Comparison of ENCODE assay signal across 19 cellular contexts in genomic region chr15:44716983-44717602, GRCh38. TPM values are rescaled to one million over a fixed set of nuclear protein-coding genes. Genes with fewer than 3 reads are reported as not detected.
A peak's percentile ranks its signal among the peaks of the same experiment; 100 is the strongest.
DNase-seq lines count a peak whose midpoint lies in the region; ATAC-seq and TF ChIP-seq lines count a peak whose summit lies in the region.
"Had no signal": no experiment of that assay in that cellular context is flagged by ENCODE, and none has a peak within 500 bp of the region (broad histone marks: within the 10 kb centered on the region; RNA-seq: fewer than 3 reads in every experiment).

No MANE protein-coding gene starts in this region.

- CTCF ChIA-PET in CD8-positive, alpha-beta T cell (lab: Charles Lee): interaction anchor here (0.6 to 19.6 kb wide), 6 partner anchors 16 to 139 kb away, joined by 3 to 368 read pairs (median 8); partner anchors contain the start of genes SPG11 and TRIM69
- CTCF ChIA-PET in T-cell (lab: Charles Lee): interaction anchor here (0.6 to 10.2 kb wide), 6 partner anchors 9 to 131 kb away, joined by 3 to 160 read pairs (median 4); partner anchors contain the start of genes SPG11 (in 1 of the 2) and TRIM69 (in 1 of the 2)

- TF ChIP-seq CTCF in CD14-positive monocyte (IDR thresholded peaks at IDR 0.05): no peak
- TF ChIP-seq CTCF in CD8-positive, alpha-beta T cell (IDR thresholded peaks at IDR 0.05): no peak

- H3K4me3 Mint-ChIP-seq in CD14-positive monocyte (no peak overlapping the region), T-cell (peak overlapping the region; percentile 95 to 100 (median 98))
- H3K4me3 Mint-ChIP-seq in CD8-positive, alpha-beta T cell: peak overlapping the region; percentile 100
- H3K4me3 Mint-ChIP-seq in effector memory CD8-positive, alpha-beta T cell: peak overlapping the region; percentile 100

- intact Hi-C loops in CD14-positive monocyte (cut with micrococcal nuclease): loop anchor here in 1 of 2 donors (5.0 kb wide), 1 partner anchor 180 kb away; the partner anchor contains the start of gene EIF3J
- intact Hi-C loops in CD8-positive, alpha-beta T cell (cut with DNase I, micrococcal nuclease): no loop called here

- H3K36me3 Mint-ChIP-seq in CD14-positive monocyte (peaks cover 72 to 76% of the 10 kb centered on the region in 2 donors), T-cell (peaks cover 72% of the 10 kb centered on the region)
- H3K36me3 Mint-ChIP-seq in CD8-positive, alpha-beta T cell: peaks cover 70% of the 10 kb centered on the region
- peaks cover 98% of the 10 kb centered on the region for H3K36me3 Mint-ChIP-seq in effector memory CD8-positive, alpha-beta T cell (ENCODE audit: insufficient read depth)

- H3K4me1 Mint-ChIP-seq in CD14-positive monocyte (peaks cover 72% of the 10 kb centered on the region), T-cell (peaks cover 72 to 94% (median 75%) of the 10 kb centered on the region in 3 donors)
- H3K4me1 Mint-ChIP-seq in CD8-positive, alpha-beta T cell (ENCODE audit: low read depth): peaks cover 82% of the 10 kb centered on the region
- peaks cover 69 to 80% of the 10 kb centered on the region in 2 donors for H3K4me1 Mint-ChIP-seq in effector memory CD8-positive, alpha-beta T cell (ENCODE audit: low read depth in 2 of 2)

- H3K9me3 Mint-ChIP-seq in CD14-positive monocyte (peaks cover 0 to 7% (median 4%) of the 10 kb centered on the region in 7 donors), T-cell (no peaks in the 10 kb centered on the region)
- no peaks in the 10 kb centered on the region for H3K9me3 Mint-ChIP-seq in CD8-positive, alpha-beta T cell
- H3K9me3 Mint-ChIP-seq in effector memory CD8-positive, alpha-beta T cell: no peaks in the 10 kb centered on the region

- no peak for DNase-seq in CD14-positive monocyte (ENCODE audit: low spot score)
- DNase-seq in CD8-positive, alpha-beta T cell: no peak
- no peak for DNase-seq in T-cell
- DNase-seq in effector memory CD8-positive, alpha-beta T cell: no peak
- DNase-seq in SIG-M5 (lab: John Stamatoyannopoulos, UW): no peak
- DNase-seq in ureter (ENCODE audit: low spot score): no peak
- DNase-seq: amygdala; DMS79 treated with DMSO at 0.1 percent for 48 hours; kidney glomerular epithelial cell; midbrain; NCI-H1048; NCI-H2081; NCI-H69; sigmoid colon; stimulated activated CD4-positive, alpha-beta T cell treated with anti-CD3 and anti-CD28 coated beads, Interleukin-2, amount 100 ng/mL, for 24 hours had no signal

- peak overlapping the region; percentile 99 for H3K4me3 ChIP-seq in CD8-positive, alpha-beta T cell (ENCODE audit: low read depth, low read length)
- H3K4me3 ChIP-seq: BLaER1, sigmoid colon, SK-N-MC, thoracic aorta had no signal

- peaks cover 73% of the 10 kb centered on the region for H3K4me1 ChIP-seq in CD8-positive, alpha-beta T cell (ENCODE audit: insufficient read depth, low read length)

- H3K27me3 ChIP-seq in CD8-positive, alpha-beta T cell (ENCODE audit: insufficient read depth, low read length): no peaks in the 10 kb centered on the region
- H3K27me3 ChIP-seq: BLaER1, sigmoid colon had no signal

- POLR2A ChIA-PET in CD8-positive, alpha-beta T cell (lab: Charles Lee): interaction anchor here (1.3 to 31.6 kb wide), 3 partner anchors 13 to 119 kb away, joined by 3 to 1993 read pairs (median 1284); partner anchors contain the start of genes SPG11 and TRIM69
- POLR2A ChIA-PET in T-cell (lab: Charles Lee): interaction anchor here (0.6 to 10.2 kb wide), 6 partner anchors 12 to 53 kb away, joined by 3 to 289 read pairs (median 43); partner anchors contain the start of genes SPG11 (in 1 of the 2) and TRIM69 (in 1 of the 2)

- H3K27ac Mint-ChIP-seq in CD14-positive monocyte (peak overlapping the region in 4 of 7 donors; percentile 26 to 72 (median 46)), T-cell (peak overlapping the region; percentile 93 to 94)
- peak overlapping the region; percentile 91 for H3K27ac Mint-ChIP-seq in CD8-positive, alpha-beta T cell
- peak overlapping the region; percentile 88 to 100 for H3K27ac Mint-ChIP-seq in effector memory CD8-positive, alpha-beta T cell

- peaks cover 0 to 4% (median 2%) of the 10 kb centered on the region in 3 donors for H3K27me3 Mint-ChIP-seq in CD14-positive monocyte (ENCODE audit: low read depth in 3 of 3)
- no peaks in the 10 kb centered on the region for H3K27me3 Mint-ChIP-seq in CD8-positive, alpha-beta T cell (ENCODE audit: low read depth)
- H3K27me3 Mint-ChIP-seq in T-cell: no peaks in the 10 kb centered on the region
- no peaks in the 10 kb centered on the region for H3K27me3 Mint-ChIP-seq in effector memory CD8-positive, alpha-beta T cell

- no peak for ATAC-seq in CD8-positive, alpha-beta T cell
- ATAC-seq in T-cell (replicated peaks in 1 of 4) (no peak), HG03342 (IDR thresholded peaks at IDR 0.05; ENCODE audit: unreplicated experiment) (no peak)
- ATAC-seq in effector memory CD8-positive, alpha-beta T cell (replicated peaks): no peak

- H3K36me3 ChIP-seq in CD8-positive, alpha-beta T cell (ENCODE audit: insufficient read depth, low read length): peaks cover 49% of the 10 kb centered on the region

- H3K27ac ChIP-seq in CD8-positive, alpha-beta T cell (ENCODE audit: low read depth, low read length): no peak overlapping the region
- H3K27ac ChIP-seq: BLaER1, sigmoid colon, SK-N-MC had no signal

- H3K9me3 ChIP-seq in CD8-positive, alpha-beta T cell (ENCODE audit: low read length): no peaks in the 10 kb centered on the region
- H3K9me3 ChIP-seq: BLaER1, sigmoid colon, thoracic aorta had no signal

RNA-seq across cellular contexts. Expression of gene B2M, which starts 5.8 kb away (rescaled TPM):
- polyA plus RNA-seq in CD14-positive monocyte: over 10,000 TPM; 28,259 to 28,278 TPM
- 1,000 to 10,000 TPM; 4,250 to 4,545 TPM for total RNA-seq in CD8-positive, alpha-beta T cell
- total RNA-seq in T-cell (1,000 to 10,000 TPM; 5,457 to 6,662 (median 6,121) TPM), ureter (1,566 TPM)

RNA-seq across cellular contexts. Expression of gene PATL2, which starts 6.0 kb away (rescaled TPM):
- 1 to 10 TPM; 1.8 to 1.9 TPM for polyA plus RNA-seq in CD14-positive monocyte
- total RNA-seq in CD8-positive, alpha-beta T cell: 10 to 100 TPM; 32.8 to 35.7 TPM
- total RNA-seq in T-cell: 10 to 100 TPM; 43.5 to 69.7 (median 48.5) TPM
- total RNA-seq in ureter: 4.0 TPM

RNA-seq across cellular contexts. Expression of gene TRIM69, which starts 19.2 kb away (rescaled TPM):
- 10 to 100 TPM; 15.8 to 18.2 TPM for polyA plus RNA-seq in CD14-positive monocyte
- 1 to 10 TPM; 9.5 to 9.7 TPM for total RNA-seq in CD8-positive, alpha-beta T cell
- total RNA-seq in T-cell (10 to 100 TPM; 21.5 to 56.9 (median 42.9) TPM), ureter (25.7 TPM)

RNA-seq across cellular contexts. Expression of gene SPG11, which starts 53.6 kb away (rescaled TPM):
- polyA plus RNA-seq in CD14-positive monocyte: 10 to 100 TPM; 26.4 to 50.4 TPM
- 10 to 100 TPM; 41.9 to 42.4 TPM for total RNA-seq in CD8-positive, alpha-beta T cell
- total RNA-seq in T-cell (100 to 1,000 TPM; 108 to 124 (median 118) TPM), ureter (155 TPM)

Comparison
In these comparisons a context has a peak if more than half of its experiments do, and no peak if none do; other contexts are left out.
1. H3K4me3 Mint-ChIP-seq: peak in CD8-positive, alpha-beta T cell (single experiment), T-cell (3 of 3) and effector memory CD8-positive, alpha-beta T cell (2 of 2); none in CD14-positive monocyte (0 of 2).
2. Peak in every context shown above with its lines, with median percentiles within 50 percentile points of each other: H3K27ac Mint-ChIP-seq.